Comparison of ENCODE assay signal across 29 cellular contexts in genomic region chr18:7571626-7572025, GRCh38.
"Had no signal": no experiment of that assay in that cellular context is flagged by ENCODE, and none has a peak within 500 bp of the region (broad histone marks: within the 10 kb centered on the region; RNA-seq: fewer than 3 reads in every experiment).

No MANE protein-coding gene starts in this region.

- H3K27me3 ChIP-seq: ovary, right lobe of liver, sigmoid colon, testis, tibial artery, upper lobe of right lung, uterus had no signal

- ATAC-seq: naive thymus-derived CD8-positive, alpha-beta T cell; natural killer cell treated with Interleukin-12 subunit alpha and Interleukin-12 subunit beta and Interleukin-15 and Interleukin-18, amount 100 ng/mL, for 72 hours; psoas muscle; right cardiac atrium; right lobe of liver; stimulated activated memory B cell treated with anti-CD40 and anti-IgM and Interleukin-4, amounts not matched to agents 10 μg/mL and 1 μg/mL and 100 μg/mL, for 72 hours; stimulated activated naive CD8-positive, alpha-beta T cell treated with anti-CD3 and anti-CD28 coated beads, Interleukin-15, amount 100 ng/mL, for 72 hours; stimulated activated naive CD8-positive, alpha-beta T cell treated with anti-CD3 and anti-CD28 coated beads, Interleukin-15, Interleukin-2, amounts not matched to agents 100 U/mL and 50 U/mL, for 24 hours; upper lobe of right lung had no signal

- H2AFZ ChIP-seq: parathyroid adenoma had no signal

- H3K36me3 ChIP-seq: neutrophil, ovary, right lobe of liver, sigmoid colon, suprapubic skin, tibial artery, transverse colon, upper lobe of right lung, uterus had no signal

- H3K4me1 ChIP-seq: testis, uterus had no signal

- H3K4me3 ChIP-seq: ovary, psoas muscle, right lobe of liver, sigmoid colon, suprapubic skin, testis, tibial artery, transverse colon, upper lobe of right lung, uterus had no signal

- H3K9me3 ChIP-seq: neutrophil, ovary, psoas muscle, right lobe of liver, sigmoid colon, suprapubic skin, testis, tibial artery, transverse colon, upper lobe of right lung, uterus had no signal

- H3K27ac ChIP-seq: neutrophil, ovary, parathyroid adenoma, psoas muscle, right lobe of liver, sigmoid colon, suprapubic skin, testis, transverse colon, upper lobe of right lung, uterus had no signal

- DNase-seq: naive thymus-derived CD8-positive, alpha-beta T cell; nephron progenitor cell; nucleus accumbens; ovary; posterior cingulate gyrus; psoas muscle; right cardiac atrium; right lobe of liver; sigmoid colon; small intestine; stimulated activated CD4-positive, alpha-beta T cell treated with anti-CD3 and anti-CD28 coated beads, Interleukin-15, amount 100 ng/mL, for 24 hours; stimulated activated CD4-positive, alpha-beta T cell treated with anti-CD3 and anti-CD28 coated beads, Interleukin-2, amount 100 ng/mL, for 24 hours; stimulated activated CD4-positive, alpha-beta T cell treated with anti-CD3 and anti-CD28 coated beads, Interleukin-2, amount 100 ng/mL, for 48 hours; stimulated activated CD4-positive, alpha-beta T cell treated with anti-CD3 and anti-CD28 coated beads, Interleukin-4, amount 100 ng/mL, for 4 hours; stimulated activated CD8-positive, alpha-beta memory T cell treated with anti-CD3 and anti-CD28 coated beads, Interleukin-4, amount 100 ng/mL, for 48 hours; stimulated activated naive CD4-positive, alpha-beta T cell; stimulated activated naive CD8-positive, alpha-beta T cell treated with anti-CD3 and anti-CD28 coated beads, Interleukin-15, amount 100 ng/mL, for 72 hours; stimulated activated naive CD8-positive, alpha-beta T cell treated with anti-CD3 and anti-CD28 coated beads, Interleukin-15, Interleukin-2, amounts not matched to agents 100 U/mL and 50 U/mL, for 24 hours; substantia nigra; testis; tibial artery; transverse colon; upper lobe of right lung; uterus had no signal

- H3K9ac ChIP-seq: parathyroid adenoma had no signal
